Comparison of ENCODE assay signal across 19 cellular contexts in the genomic region with DNA sequence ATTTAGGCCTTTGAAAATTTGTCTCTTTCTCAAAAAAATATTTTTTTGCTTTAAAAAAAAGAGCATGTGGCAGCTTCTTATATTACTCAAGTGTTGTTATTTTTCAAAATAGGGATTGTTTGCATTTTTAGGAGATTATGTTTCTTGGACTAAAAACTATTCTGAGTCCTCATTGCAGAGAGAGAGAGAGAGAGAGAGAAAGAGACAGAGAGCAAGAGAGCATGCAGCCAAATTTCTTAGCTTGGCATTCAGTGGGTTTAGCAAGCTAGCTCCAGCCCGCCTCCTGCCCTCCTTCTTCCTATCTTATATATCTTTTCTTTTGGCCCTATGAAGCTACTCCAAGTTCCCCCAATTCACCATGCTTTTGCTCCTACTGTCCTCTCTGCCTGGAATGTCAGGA. TPM values are rescaled to one million over a fixed set of nuclear protein-coding genes. Genes with fewer than 3 reads are reported as not detected.
A peak's percentile ranks its signal among the peaks of the same experiment; 100 is the strongest.
DNase-seq lines count a peak whose midpoint lies in the region; ATAC-seq, FAIRE-seq and TF ChIP-seq lines count a peak whose summit lies in the region.
"Had no signal": no experiment of that assay in that cellular context is flagged by ENCODE, and none has a peak within 500 bp of the region (broad histone marks: within the 10 kb centered on the region; RNA-seq: fewer than 3 reads in every experiment).

No MANE protein-coding gene starts in this region.

- DNase-seq in AG20443 (ENCODE audit: low spot score) (peak; percentile 51), MG63 (peak; percentile 55), NCI-H526 treated with DMSO at 0.1 percent for 48 hours (lab: John Stamatoyannopoulos, UW) (no peak), mesothelial cell of epicardium (ENCODE audit: low spot score in 2 of 2, unreplicated experiment in 2 of 2) (no peak), epidermal melanocyte (ENCODE audit: insufficient read length, low spot score) (no peak)
- DNase-seq: AML-193; CD4-positive, alpha-beta memory T cell; DMS79 treated with DMSO at 0.1 percent for 48 hours; GOT3; Kasumi-1; NCI-H1417; NCI-H2029; NCI-H2171 treated with DMSO at 0.1 percent for 48 hours; SHP77 treated with DMSO at 0.1 percent for 48 hours had no signal

- H3K4me3 Mint-ChIP-seq in mesothelial cell of epicardium = no peak overlapping the region
- H3K4me3 Mint-ChIP-seq: CD4-positive, alpha-beta memory T cell had no signal

- no peak for ATAC-seq in HG03571 (IDR thresholded peaks at IDR 0.05; ENCODE audit: unreplicated experiment)

- no peak overlapping the region for H3K27ac Mint-ChIP-seq in mesothelial cell of epicardium
- H3K27ac Mint-ChIP-seq: CD4-positive, alpha-beta memory T cell had no signal

- TF ChIP-seq CTCF in parathyroid adenoma (IDR thresholded peaks at IDR 0.05) (no peak), mesothelial cell of epicardium (IDR thresholded peaks at IDR 0.05; ENCODE audit: unreplicated experiment) (no peak)

- peaks cover 26% of the 10 kb centered on the region for H3K4me1 ChIP-seq in parathyroid adenoma

- H3K9me3 ChIP-seq in MG63 = no peaks in the 10 kb centered on the region
- no peaks in the 10 kb centered on the region for H3K9me3 ChIP-seq in parathyroid adenoma (ENCODE audit: control insufficient read depth, low read length)

- H3K36me3 ChIP-seq in MG63 (no peaks in the 10 kb centered on the region), parathyroid adenoma (ENCODE audit: control insufficient read depth, insufficient read depth, low read length) (no peaks in the 10 kb centered on the region)

- peak; percentile 48 for FAIRE-seq in endometrium (lab: Jason Lieb, UNC)
- FAIRE-seq: A204.1, G401.6 had no signal

- H3K4me3 ChIP-seq in MG63 = no peak overlapping the region
- H3K4me3 ChIP-seq in parathyroid adenoma (ENCODE audit: low read depth, low read length) = no peak overlapping the region

- no peaks in the 10 kb centered on the region for H3K36me3 Mint-ChIP-seq in mesothelial cell of epicardium
- H3K36me3 Mint-ChIP-seq: CD4-positive, alpha-beta memory T cell had no signal

- H3K27me3 ChIP-seq in MG63 (no peaks in the 10 kb centered on the region), parathyroid adenoma (ENCODE audit: control insufficient read depth, insufficient read depth, low read length) (no peaks in the 10 kb centered on the region)

- H2AFZ ChIP-seq in parathyroid adenoma = peak overlapping the region; percentile 56

- H3K9ac ChIP-seq in parathyroid adenoma = no peak overlapping the region

- peaks cover 45% of the 10 kb centered on the region for H3K27me3 Mint-ChIP-seq in mesothelial cell of epicardium (ENCODE audit: low read depth)

- no peaks in the 10 kb centered on the region for H3K4me1 Mint-ChIP-seq in mesothelial cell of epicardium
- H3K4me1 Mint-ChIP-seq: CD4-positive, alpha-beta memory T cell had no signal

- H3K9me3 Mint-ChIP-seq in mesothelial cell of epicardium = no peaks in the 10 kb centered on the region

- H3K79me2 ChIP-seq in parathyroid adenoma = no peaks in the 10 kb centered on the region

- no peak overlapping the region for H3K4me2 ChIP-seq in parathyroid adenoma (ENCODE audit: low read length)

- H3K27ac ChIP-seq in parathyroid adenoma = peak overlapping the region; percentile 77

RNA-seq across cellular contexts. Expression of gene CEMIP, which starts 55.7 kb away (rescaled TPM):
- 5.4 and 8.0 TPM in 2 replicates for total RNA-seq in MG63 (2014; rRNA removed; shearing (Covaris generic); ENCODE audit: low replicate concordance)
- total RNA-seq in mesothelial cell of epicardium = 0.70 to 1.2 TPM (median 0.83 TPM) in 3 replicates

Comparison
In these comparisons a context has a peak if more than half of its experiments do, and no peak if none do; other contexts are left out.
1. DNase-seq: peak in AG20443 (single experiment) and MG63 (single experiment); none in NCI-H526 treated with DMSO at 0.1 percent for 48 hours (single experiment), mesothelial cell of epicardium (0 of 2) and epidermal melanocyte (single experiment).